1 cellular context compared by ENCODE assay signal in the genomic region with DNA sequence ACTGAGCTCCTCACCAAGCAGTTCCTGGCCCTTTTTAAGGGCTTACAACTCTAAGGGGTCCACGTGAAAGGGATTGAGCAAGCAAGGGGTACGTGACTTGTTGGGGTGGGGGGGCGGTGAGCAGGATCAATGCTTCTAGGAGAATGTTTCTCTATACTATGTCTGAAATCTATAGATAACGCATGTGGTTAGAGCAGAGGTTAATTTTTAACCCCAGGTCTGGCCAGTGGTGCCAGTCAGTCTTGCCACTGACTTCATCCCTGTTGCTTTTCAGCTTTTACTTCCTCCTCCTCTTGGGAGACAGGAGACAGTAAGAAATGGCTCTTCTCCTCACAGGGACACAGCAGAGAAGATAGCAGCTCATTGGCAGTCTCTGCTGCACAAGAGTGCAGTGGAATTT.
TF ChIP-seq lines count a peak whose summit lies in the region.

No MANE protein-coding gene starts in this region.

TF ChIP-seq in SK-N-SH, 30 proteins besides CTCF, POLR2A, EP300 and RAD21 (continued from another document):
- TF ChIP-seq, protein P1, sequence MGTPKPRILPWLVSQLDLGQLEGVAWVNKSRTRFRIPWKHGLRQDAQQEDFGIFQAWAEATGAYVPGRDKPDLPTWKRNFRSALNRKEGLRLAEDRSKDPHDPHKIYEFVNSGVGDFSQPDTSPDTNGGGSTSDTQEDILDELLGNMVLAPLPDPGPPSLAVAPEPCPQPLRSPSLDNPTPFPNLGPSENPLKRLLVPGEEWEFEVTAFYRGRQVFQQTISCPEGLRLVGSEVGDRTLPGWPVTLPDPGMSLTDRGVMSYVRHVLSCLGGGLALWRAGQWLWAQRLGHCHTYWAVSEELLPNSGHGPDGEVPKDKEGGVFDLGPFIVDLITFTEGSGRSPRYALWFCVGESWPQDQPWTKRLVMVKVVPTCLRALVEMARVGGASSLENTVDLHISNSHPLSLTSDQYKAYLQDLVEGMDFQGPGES (IDR thresholded peaks at IDR 0.05; ENCODE audit: low read depth, low read length) = no peak
- TF ChIP-seq, protein P2, sequence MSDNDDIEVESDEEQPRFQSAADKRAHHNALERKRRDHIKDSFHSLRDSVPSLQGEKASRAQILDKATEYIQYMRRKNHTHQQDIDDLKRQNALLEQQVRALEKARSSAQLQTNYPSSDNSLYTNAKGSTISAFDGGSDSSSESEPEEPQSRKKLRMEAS (IDR thresholded peaks at IDR 0.05; ENCODE audit: low read depth) = no peak
